Comparison of ENCODE assay signal across 1 cellular context in the genomic region with DNA sequence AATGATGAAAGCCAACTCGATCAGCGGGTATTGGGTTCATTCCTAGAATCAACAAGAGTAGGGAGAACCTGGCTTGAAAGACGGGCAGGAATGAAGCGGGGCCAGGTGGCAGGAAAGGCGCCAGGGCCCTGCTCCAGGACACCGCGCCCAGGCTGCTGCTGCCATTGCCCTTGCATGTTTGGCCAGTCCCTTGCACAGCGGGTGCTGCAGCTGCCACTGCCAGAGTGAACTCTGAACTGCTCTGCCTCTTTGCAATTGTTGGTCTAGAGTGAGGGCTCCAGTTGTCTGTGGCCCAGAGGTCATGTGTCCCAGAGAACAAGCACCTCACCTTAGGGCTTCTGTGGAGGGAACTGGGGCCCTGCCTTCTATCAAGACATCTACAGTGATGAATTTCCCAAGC.
TF ChIP-seq lines count a peak whose summit lies in the region.

No MANE protein-coding gene starts in this region.

TF ChIP-seq in HepG2, 621 proteins besides CTCF, POLR2A, EP300 and RAD21 (continued from another document and continues in another):
- TF ChIP-seq, protein P1, sequence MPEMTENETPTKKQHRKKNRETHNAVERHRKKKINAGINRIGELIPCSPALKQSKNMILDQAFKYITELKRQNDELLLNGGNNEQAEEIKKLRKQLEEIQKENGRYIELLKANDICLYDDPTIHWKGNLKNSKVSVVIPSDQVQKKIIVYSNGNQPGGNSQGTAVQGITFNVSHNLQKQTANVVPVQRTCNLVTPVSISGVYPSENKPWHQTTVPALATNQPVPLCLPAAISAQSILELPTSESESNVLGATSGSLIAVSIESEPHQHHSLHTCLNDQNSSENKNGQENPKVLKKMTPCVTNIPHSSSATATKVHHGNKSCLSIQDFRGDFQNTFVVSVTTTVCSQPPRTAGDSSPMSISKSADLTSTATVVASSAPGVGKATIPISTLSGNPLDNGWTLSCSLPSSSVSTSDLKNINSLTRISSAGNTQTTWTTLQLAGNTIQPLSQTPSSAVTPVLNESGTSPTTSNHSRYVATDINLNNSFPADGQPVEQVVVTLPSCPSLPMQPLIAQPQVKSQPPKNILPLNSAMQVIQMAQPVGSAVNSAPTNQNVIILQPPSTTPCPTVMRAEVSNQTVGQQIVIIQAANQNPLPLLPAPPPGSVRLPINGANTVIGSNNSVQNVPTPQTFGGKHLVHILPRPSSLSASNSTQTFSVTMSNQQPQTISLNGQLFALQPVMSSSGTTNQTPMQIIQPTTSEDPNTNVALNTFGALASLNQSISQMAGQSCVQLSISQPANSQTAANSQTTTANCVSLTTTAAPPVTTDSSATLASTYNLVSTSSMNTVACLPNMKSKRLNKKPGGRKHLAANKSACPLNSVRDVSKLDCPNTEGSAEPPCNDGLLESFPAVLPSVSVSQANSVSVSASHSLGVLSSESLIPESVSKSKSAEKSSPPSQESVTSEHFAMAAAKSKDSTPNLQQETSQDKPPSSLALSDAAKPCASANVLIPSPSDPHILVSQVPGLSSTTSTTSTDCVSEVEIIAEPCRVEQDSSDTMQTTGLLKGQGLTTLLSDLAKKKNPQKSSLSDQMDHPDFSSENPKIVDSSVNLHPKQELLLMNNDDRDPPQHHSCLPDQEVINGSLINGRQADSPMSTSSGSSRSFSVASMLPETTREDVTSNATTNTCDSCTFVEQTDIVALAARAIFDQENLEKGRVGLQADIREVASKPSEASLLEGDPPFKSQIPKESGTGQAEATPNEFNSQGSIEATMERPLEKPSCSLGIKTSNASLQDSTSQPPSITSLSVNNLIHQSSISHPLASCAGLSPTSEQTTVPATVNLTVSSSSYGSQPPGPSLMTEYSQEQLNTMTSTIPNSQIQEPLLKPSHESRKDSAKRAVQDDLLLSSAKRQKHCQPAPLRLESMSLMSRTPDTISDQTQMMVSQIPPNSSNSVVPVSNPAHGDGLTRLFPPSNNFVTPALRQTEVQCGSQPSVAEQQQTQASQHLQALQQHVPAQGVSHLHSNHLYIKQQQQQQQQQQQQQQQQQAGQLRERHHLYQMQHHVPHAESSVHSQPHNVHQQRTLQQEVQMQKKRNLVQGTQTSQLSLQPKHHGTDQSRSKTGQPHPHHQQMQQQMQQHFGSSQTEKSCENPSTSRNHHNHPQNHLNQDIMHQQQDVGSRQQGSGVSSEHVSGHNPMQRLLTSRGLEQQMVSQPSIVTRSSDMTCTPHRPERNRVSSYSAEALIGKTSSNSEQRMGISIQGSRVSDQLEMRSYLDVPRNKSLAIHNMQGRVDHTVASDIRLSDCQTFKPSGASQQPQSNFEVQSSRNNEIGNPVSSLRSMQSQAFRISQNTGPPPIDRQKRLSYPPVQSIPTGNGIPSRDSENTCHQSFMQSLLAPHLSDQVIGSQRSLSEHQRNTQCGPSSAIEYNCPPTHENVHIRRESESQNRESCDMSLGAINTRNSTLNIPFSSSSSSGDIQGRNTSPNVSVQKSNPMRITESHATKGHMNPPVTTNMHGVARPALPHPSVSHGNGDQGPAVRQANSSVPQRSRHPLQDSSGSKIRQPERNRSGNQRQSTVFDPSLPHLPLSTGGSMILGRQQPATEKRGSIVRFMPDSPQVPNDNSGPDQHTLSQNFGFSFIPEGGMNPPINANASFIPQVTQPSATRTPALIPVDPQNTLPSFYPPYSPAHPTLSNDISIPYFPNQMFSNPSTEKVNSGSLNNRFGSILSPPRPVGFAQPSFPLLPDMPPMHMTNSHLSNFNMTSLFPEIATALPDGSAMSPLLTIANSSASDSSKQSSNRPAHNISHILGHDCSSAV (CRISPR knock-in tag; IDR thresholded peaks at IDR 0.05; ENCODE audit: borderline replicate concordance), result no peak
- TF ChIP-seq ZNF570 (CRISPR knock-in tag; IDR thresholded peaks at IDR 0.05; ENCODE audit: borderline replicate concordance) (no peak), YY1 (IDR thresholded peaks at IDR 0.05; ENCODE audit: insufficient read depth, insufficient replicate concordance, low read depth, low read length) (peak; percentile 83), FLYWCH1 (CRISPR knock-in tag; IDR thresholded peaks at IDR 0.05) (no peak), MAZ (IDR thresholded peaks at IDR 0.05; ENCODE audit: borderline replicate concordance, low read depth, low read length) (no peak), MAZ (CRISPR knock-in tag; IDR thresholded peaks at IDR 0.05; ENCODE audit: low read depth) (no peak), ZNF746 (CRISPR knock-in tag; IDR thresholded peaks at IDR 0.05) (peak; percentile 63), ZFX (CRISPR knock-in tag; IDR thresholded peaks at IDR 0.05; ENCODE audit: low read depth) (peak; percentile 77), ZNF713 (CRISPR knock-in tag; IDR thresholded peaks at IDR 0.05) (no peak), ZNF883 (CRISPR knock-in tag; IDR thresholded peaks at IDR 0.05; ENCODE audit: not compliant biosample characterization) (no peak), SP2 (CRISPR knock-in tag; IDR thresholded peaks at IDR 0.05) (no peak), HES4 (CRISPR knock-in tag; IDR thresholded peaks at IDR 0.05; ENCODE audit: borderline replicate concordance) (0 out of 2 replicates have a peak, but pooled peaks have one; percentile 29), MEF2D (CRISPR knock-in tag; IDR thresholded peaks at IDR 0.05) (no peak; the same call in 1 of the 2 replicates), ZNF562 (CRISPR knock-in tag; IDR thresholded peaks at IDR 0.05; ENCODE audit: borderline replicate concordance) (no peak), ZNF563 (CRISPR knock-in tag; IDR thresholded peaks at IDR 0.05) (0 out of 2 replicates have a peak, but pooled peaks have one; percentile 46), JUNB (CRISPR knock-in tag; IDR thresholded peaks at IDR 0.05; ENCODE audit: borderline replicate concordance) (no peak), ZNF574 (CRISPR knock-in tag; IDR thresholded peaks at IDR 0.05) (peak; percentile 75), CCAR2 (optimal IDR thresholded peaks at IDR 0.05; ENCODE audit: low read depth, low read length) (no peak), CBFB (CRISPR knock-in tag; IDR thresholded peaks at IDR 0.05) (0 out of 2 replicates have a peak, but pooled peaks have one; percentile 42), ZNF235 (CRISPR knock-in tag; IDR thresholded peaks at IDR 0.05; ENCODE audit: borderline replicate concordance) (no peak), SIN3A (IDR thresholded peaks at IDR 0.05; ENCODE audit: borderline replicate concordance, low read depth, low read length) (no peak)
- TF ChIP-seq, protein P2, sequence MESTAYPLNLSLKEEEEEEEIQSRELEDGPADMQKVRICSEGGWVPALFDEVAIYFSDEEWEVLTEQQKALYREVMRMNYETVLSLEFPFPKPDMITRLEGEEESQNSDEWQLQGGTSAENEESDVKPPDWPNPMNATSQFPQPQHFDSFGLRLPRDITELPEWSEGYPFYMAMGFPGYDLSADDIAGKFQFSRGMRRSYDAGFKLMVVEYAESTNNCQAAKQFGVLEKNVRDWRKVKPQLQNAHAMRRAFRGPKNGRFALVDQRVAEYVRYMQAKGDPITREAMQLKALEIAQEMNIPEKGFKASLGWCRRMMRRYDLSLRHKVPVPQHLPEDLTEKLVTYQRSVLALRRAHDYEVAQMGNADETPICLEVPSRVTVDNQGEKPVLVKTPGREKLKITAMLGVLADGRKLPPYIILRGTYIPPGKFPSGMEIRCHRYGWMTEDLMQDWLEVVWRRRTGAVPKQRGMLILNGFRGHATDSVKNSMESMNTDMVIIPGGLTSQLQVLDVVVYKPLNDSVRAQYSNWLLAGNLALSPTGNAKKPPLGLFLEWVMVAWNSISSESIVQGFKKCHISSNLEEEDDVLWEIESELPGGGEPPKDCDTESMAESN (CRISPR knock-in tag; conservative IDR thresholded peaks at IDR 0.05), result 0 out of 2 replicates have a peak, but pooled peaks have one; percentile 59
- TF ChIP-seq, protein P3, sequence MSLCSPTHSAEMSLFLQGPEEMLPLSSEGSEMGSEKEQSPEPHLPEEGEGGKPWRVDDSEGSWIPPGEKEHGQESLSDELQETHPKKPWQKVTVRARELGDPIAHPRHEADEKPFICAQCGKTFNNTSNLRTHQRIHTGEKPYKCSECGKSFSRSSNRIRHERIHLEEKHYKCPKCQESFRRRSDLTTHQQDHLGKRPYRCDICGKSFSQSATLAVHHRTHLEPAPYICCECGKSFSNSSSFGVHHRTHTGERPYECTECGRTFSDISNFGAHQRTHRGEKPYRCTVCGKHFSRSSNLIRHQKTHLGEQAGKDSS (CRISPR knock-in tag; IDR thresholded peaks at IDR 0.05; ENCODE audit: borderline replicate concordance, low read depth), result no peak
- TF ChIP-seq, protein P4, sequence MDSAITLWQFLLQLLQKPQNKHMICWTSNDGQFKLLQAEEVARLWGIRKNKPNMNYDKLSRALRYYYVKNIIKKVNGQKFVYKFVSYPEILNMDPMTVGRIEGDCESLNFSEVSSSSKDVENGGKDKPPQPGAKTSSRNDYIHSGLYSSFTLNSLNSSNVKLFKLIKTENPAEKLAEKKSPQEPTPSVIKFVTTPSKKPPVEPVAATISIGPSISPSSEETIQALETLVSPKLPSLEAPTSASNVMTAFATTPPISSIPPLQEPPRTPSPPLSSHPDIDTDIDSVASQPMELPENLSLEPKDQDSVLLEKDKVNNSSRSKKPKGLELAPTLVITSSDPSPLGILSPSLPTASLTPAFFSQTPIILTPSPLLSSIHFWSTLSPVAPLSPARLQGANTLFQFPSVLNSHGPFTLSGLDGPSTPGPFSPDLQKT (CRISPR knock-in tag; IDR thresholded peaks at IDR 0.05; ENCODE audit: borderline replicate concordance), result no peak
- TF ChIP-seq, protein P5, sequence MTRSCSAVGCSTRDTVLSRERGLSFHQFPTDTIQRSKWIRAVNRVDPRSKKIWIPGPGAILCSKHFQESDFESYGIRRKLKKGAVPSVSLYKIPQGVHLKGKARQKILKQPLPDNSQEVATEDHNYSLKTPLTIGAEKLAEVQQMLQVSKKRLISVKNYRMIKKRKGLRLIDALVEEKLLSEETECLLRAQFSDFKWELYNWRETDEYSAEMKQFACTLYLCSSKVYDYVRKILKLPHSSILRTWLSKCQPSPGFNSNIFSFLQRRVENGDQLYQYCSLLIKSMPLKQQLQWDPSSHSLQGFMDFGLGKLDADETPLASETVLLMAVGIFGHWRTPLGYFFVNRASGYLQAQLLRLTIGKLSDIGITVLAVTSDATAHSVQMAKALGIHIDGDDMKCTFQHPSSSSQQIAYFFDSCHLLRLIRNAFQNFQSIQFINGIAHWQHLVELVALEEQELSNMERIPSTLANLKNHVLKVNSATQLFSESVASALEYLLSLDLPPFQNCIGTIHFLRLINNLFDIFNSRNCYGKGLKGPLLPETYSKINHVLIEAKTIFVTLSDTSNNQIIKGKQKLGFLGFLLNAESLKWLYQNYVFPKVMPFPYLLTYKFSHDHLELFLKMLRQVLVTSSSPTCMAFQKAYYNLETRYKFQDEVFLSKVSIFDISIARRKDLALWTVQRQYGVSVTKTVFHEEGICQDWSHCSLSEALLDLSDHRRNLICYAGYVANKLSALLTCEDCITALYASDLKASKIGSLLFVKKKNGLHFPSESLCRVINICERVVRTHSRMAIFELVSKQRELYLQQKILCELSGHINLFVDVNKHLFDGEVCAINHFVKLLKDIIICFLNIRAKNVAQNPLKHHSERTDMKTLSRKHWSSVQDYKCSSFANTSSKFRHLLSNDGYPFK (CRISPR knock-in tag; IDR thresholded peaks at IDR 0.05; ENCODE audit: borderline replicate concordance), result peak; percentile 43; the same call in 1 of the 2 replicates
- TF ChIP-seq, protein P6, sequence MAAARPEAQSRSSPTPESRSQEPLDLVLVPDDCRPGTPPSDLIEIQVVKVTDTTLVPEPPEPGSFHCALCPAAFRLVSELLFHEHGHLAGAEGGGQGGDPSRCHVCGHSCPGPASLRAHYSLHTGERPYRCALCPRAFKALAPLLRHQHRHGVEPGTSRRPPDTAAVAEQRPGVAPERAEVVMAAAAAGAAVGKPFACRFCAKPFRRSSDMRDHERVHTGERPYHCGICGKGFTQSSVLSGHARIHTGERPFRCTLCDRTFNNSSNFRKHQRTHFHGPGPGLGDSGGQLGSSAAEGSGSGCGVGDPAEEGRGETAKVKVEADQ (CRISPR knock-in tag; IDR thresholded peaks at IDR 0.05; ENCODE audit: borderline replicate concordance), result no peak
- TF ChIP-seq, protein P7, sequence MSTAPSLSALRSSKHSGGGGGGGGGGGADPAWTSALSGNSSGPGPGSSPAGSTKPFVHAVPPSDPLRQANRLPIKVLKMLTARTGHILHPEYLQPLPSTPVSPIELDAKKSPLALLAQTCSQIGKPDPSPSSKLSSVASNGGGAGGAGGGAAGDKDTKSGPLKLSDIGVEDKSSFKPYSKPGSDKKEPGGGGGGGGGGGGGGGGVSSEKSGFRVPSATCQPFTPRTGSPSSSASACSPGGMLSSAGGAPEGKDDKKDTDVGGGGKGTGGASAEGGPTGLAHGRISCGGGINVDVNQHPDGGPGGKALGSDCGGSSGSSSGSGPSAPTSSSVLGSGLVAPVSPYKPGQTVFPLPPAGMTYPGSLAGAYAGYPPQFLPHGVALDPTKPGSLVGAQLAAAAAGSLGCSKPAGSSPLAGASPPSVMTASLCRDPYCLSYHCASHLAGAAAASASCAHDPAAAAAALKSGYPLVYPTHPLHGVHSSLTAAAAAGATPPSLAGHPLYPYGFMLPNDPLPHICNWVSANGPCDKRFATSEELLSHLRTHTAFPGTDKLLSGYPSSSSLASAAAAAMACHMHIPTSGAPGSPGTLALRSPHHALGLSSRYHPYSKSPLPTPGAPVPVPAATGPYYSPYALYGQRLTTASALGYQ (CRISPR knock-in tag; IDR thresholded peaks at IDR 0.05), result no peak
